ENCODE assay signal across 19 cellular contexts in genomic region chr1:160761886-160762285, GRCh38. TPM values are rescaled to one million over a fixed set of nuclear protein-coding genes. Genes with fewer than 3 reads are reported as not detected.
A peak's percentile ranks its signal among the peaks of the same experiment; 100 is the strongest.
DNase-seq lines count a peak whose midpoint lies in the region; ATAC-seq, FAIRE-seq and TF ChIP-seq lines count a peak whose summit lies in the region.
"Had no signal": no experiment of that assay in that cellular context is flagged by ENCODE, and none has a peak within 500 bp of the region (broad histone marks: within the 10 kb centered on the region; RNA-seq: fewer than 3 reads in every experiment).

No MANE protein-coding gene starts in this region.

- H4K8ac ChIP-seq in trophoblast cell (ENCODE audit: low read depth, low read length), result no peak overlapping the region

- no peak overlapping the region for H3K23ac ChIP-seq in trophoblast cell (ENCODE audit: low read length)

- H3K27ac ChIP-seq in pancreas, result no peak overlapping the region
- H3K27ac ChIP-seq in trophoblast cell (ENCODE audit: low read depth, low read length), result no peak overlapping the region

- H3K18ac ChIP-seq in trophoblast cell (ENCODE audit: low read length), result no peak overlapping the region

- H3K14ac ChIP-seq in trophoblast cell (ENCODE audit: low read length), result no peak overlapping the region

- FAIRE-seq in pancreas (lab: Jason Lieb, UNC), result no peak
- FAIRE-seq: HTR-8/SVneo had no signal

- H3K4me1 ChIP-seq in pancreas, result no peaks in the 10 kb centered on the region
- peaks cover 0 to 3% of the 10 kb centered on the region in 2 experiments for H3K4me1 ChIP-seq in trophoblast cell (ENCODE audit: control insufficient read depth in 1 of 2, insufficient read depth in 2 of 2, low read length in 2 of 2)

- H3K79me1 ChIP-seq in trophoblast cell (ENCODE audit: low read length), result peaks cover 1% of the 10 kb centered on the region

- intact Hi-C loops in pancreas (cut with DNase I), result no loop called here

- H3K27me3 Mint-ChIP-seq in activated naive CD8-positive, alpha-beta T cell treated with anti-CD3 and anti-CD28 coated beads, Interleukin-2, amount 10 ng/mL, durations not matched to agents 7 days and 5 days, result no peaks in the 10 kb centered on the region

- no peak overlapping the region for H2BK12ac ChIP-seq in trophoblast cell (ENCODE audit: low read length)

- H2AK5ac ChIP-seq in trophoblast cell (ENCODE audit: low read length), result no peak overlapping the region

- H4K91ac ChIP-seq in trophoblast cell (ENCODE audit: low read depth, low read length), result no peak overlapping the region

- peaks cover 18% of the 10 kb centered on the region for H3K36me3 Mint-ChIP-seq in activated naive CD8-positive, alpha-beta T cell treated with anti-CD3 and anti-CD28 coated beads, Interleukin-2, amount 10 ng/mL, durations not matched to agents 7 days and 5 days

- DNase-seq in Daoy (ENCODE audit: low read depth) (peak; percentile 60), MG63 (peak; percentile 26), fibroblast of the aortic adventitia (ENCODE audit: low read depth) (peak; percentile 38), pancreas (no peak), trophoblast cell (no peak)
- no peak for DNase-seq in activated naive CD8-positive, alpha-beta T cell treated with anti-CD3 and anti-CD28 coated beads, Interleukin-2, amount 10 ng/mL, durations not matched to agents 7 days and 5 days
- DNase-seq: ACHN, AML-193, COR-L47, H7, NCI-H1417 treated with DMSO at 0.1 percent for 48 hours, NCI-H2081, NCI-H510A, NCI-H774 had no signal

- no peak overlapping the region for H2BK5ac ChIP-seq in trophoblast cell (ENCODE audit: low read depth, low read length, poor library complexity)

- no peak for TF ChIP-seq CTCF in fibroblast of the aortic adventitia (IDR thresholded peaks at IDR 0.05; ENCODE audit: insufficient read depth, low read length)
- no peak for TF ChIP-seq CTCF in pancreas (IDR thresholded peaks at IDR 0.05)

- POLR2A ChIA-PET in activated naive CD8-positive, alpha-beta T cell treated with anti-CD3 and anti-CD28 coated beads, Interleukin-2, amount 10 ng/mL, durations not matched to agents 7 days and 5 days (lab: Charles Lee), result no interaction called here

- WGBS in pancreas, 2 donors, result 79 to 84% methylated on average over 2 of the region's 2 CpGs
- no CpG with 5 or more reads among the region's 2 CpGs for WGBS in trophoblast cell (ENCODE audit: extremely low coverage, insufficient coverage, insufficient read length)

- peak overlapping the region; percentile 31 for H3K27ac Mint-ChIP-seq in activated naive CD8-positive, alpha-beta T cell treated with anti-CD3 and anti-CD28 coated beads, Interleukin-2, amount 10 ng/mL, durations not matched to agents 7 days and 5 days

- no peaks in the 10 kb centered on the region for H3K27me3 ChIP-seq in MG63
- H3K27me3 ChIP-seq in pancreas, result no peaks in the 10 kb centered on the region
- H3K27me3 ChIP-seq in trophoblast cell (ENCODE audit: insufficient read depth, low read length), result no peaks in the 10 kb centered on the region

- H3K9ac ChIP-seq in trophoblast cell (ENCODE audit: low read length), result no peak overlapping the region

- H3K4ac ChIP-seq in trophoblast cell (ENCODE audit: low read depth, low read length), result no peak overlapping the region

- no peak overlapping the region for H3K4me2 ChIP-seq in trophoblast cell (ENCODE audit: low read length)

- H3K36me3 ChIP-seq in MG63 (no peaks in the 10 kb centered on the region), pancreas (no peaks in the 10 kb centered on the region), trophoblast cell (ENCODE audit: control insufficient read depth in 1 of 2, insufficient read depth in 2 of 2, low read length in 2 of 2) (no peaks in the 10 kb centered on the region)

- H4K12ac ChIP-seq in trophoblast cell (ENCODE audit: low read depth, low read length), result no peak overlapping the region

- no peak overlapping the region for H2AFZ ChIP-seq in trophoblast cell (ENCODE audit: insufficient read depth, low read length, poor library complexity)

- peaks cover 21% of the 10 kb centered on the region for H3K4me1 Mint-ChIP-seq in activated naive CD8-positive, alpha-beta T cell treated with anti-CD3 and anti-CD28 coated beads, Interleukin-2, amount 10 ng/mL, durations not matched to agents 7 days and 5 days

- H3K4me3 Mint-ChIP-seq in activated naive CD8-positive, alpha-beta T cell treated with anti-CD3 and anti-CD28 coated beads, Interleukin-2, amount 10 ng/mL, durations not matched to agents 7 days and 5 days, result no peak overlapping the region

- ATAC-seq in activated naive CD8-positive, alpha-beta T cell treated with anti-CD3 and anti-CD28 coated beads, Interleukin-2, amount 10 ng/mL, durations not matched to agents 7 days and 5 days (ENCODE audit: low read depth), result no peak
- ATAC-seq in pancreas, result no peak
- no peak for ATAC-seq in GM19463 (IDR thresholded peaks at IDR 0.05; ENCODE audit: unreplicated experiment)
- ATAC-seq in SK-N-SH treated with all-trans-retinoic acid at 6 μM for 48 hours, result no peak

- H3K9me3 Mint-ChIP-seq in activated naive CD8-positive, alpha-beta T cell treated with anti-CD3 and anti-CD28 coated beads, Interleukin-2, amount 10 ng/mL, durations not matched to agents 7 days and 5 days, result peaks cover 14% of the 10 kb centered on the region

- no peak overlapping the region for H2BK120ac ChIP-seq in trophoblast cell (ENCODE audit: insufficient read depth, low read length, poor library complexity)

- H3K79me2 ChIP-seq in trophoblast cell (ENCODE audit: control insufficient read depth, insufficient read depth, low read length, poor library complexity), result no peaks in the 10 kb centered on the region

- H3K9me3 ChIP-seq in MG63, result no peaks in the 10 kb centered on the region; the same call in 1 of the 2 replicates
- no peaks in the 10 kb centered on the region for H3K9me3 ChIP-seq in pancreas
- no peaks in the 10 kb centered on the region for H3K9me3 ChIP-seq in trophoblast cell (ENCODE audit: insufficient read depth, low read depth, low read length)

- no peak overlapping the region for H3K4me3 ChIP-seq in MG63
- H3K4me3 ChIP-seq in fibroblast of the aortic adventitia (ENCODE audit: low read depth, low read length), result no peak overlapping the region
- no peak overlapping the region for H3K4me3 ChIP-seq in pancreas
- H3K4me3 ChIP-seq in trophoblast cell (ENCODE audit: low read depth, low read length), result no peak overlapping the region

TF ChIP-seq in SK-N-SH treated with all-trans-retinoic acid at 6 μM for 48 hours, 23 proteins besides CTCF, POLR2A, EP300 and RAD21 (continues in another document):
- no peak for TF ChIP-seq PPARA (CRISPR knock-in tag; IDR thresholded peaks at IDR 0.05; ENCODE audit: borderline replicate concordance)
- no peak for TF ChIP-seq CSDC2 (CRISPR knock-in tag; IDR thresholded peaks at IDR 0.05)
- no peak for TF ChIP-seq ZFP30 (CRISPR knock-in tag; IDR thresholded peaks at IDR 0.05)
- TF ChIP-seq PATZ1 (CRISPR knock-in tag; IDR thresholded peaks at IDR 0.05; ENCODE audit: borderline replicate concordance), result no peak
- TF ChIP-seq TOX (CRISPR knock-in tag; IDR thresholded peaks at IDR 0.05; ENCODE audit: borderline replicate concordance), result no peak
- no peak for TF ChIP-seq ZFP3 (CRISPR knock-in tag; IDR thresholded peaks at IDR 0.05)

RNA-seq across cellular contexts. Expression of gene SLAMF7, which starts 22.8 kb away (rescaled TPM):
- 0.03 and 0.91 TPM in 2 replicates for total RNA-seq in Daoy (2014; rRNA removed; shearing (Covaris generic))
- not detected in 2 replicates for total RNA-seq in MG63 (2014; rRNA removed; shearing (Covaris generic); ENCODE audit: low replicate concordance)
- total RNA-seq in activated naive CD8-positive, alpha-beta T cell treated with anti-CD3 and anti-CD28 coated beads, Interleukin-2, amount 10 ng/mL, durations not matched to agents 7 days and 5 days, result 100 to 1,000 TPM; 124 to 137 TPM
- total RNA-seq in fibroblast of the aortic adventitia (ENCODE audit: low replicate concordance) (not detected in 2 replicates), pancreas (1 to 10 TPM in 2 of 6 donors, under 1 TPM in 4; 0.32 to 6.5 (median 0.71) TPM)
- under 1 TPM; 0.12 to 0.34 TPM for polyA plus RNA-seq in pancreas
- polyA plus RNA-seq in trophoblast cell (2013), result 0.12 and 0.15 TPM in 2 replicates
- total RNA-seq: LHCN-M2 had no signal

RNA-seq across cellular contexts. Expression of gene LY9, which starts 34.1 kb away (rescaled TPM):
- 0.06 TPM in 1 of 2 replicates, not detected in the other for total RNA-seq in Daoy (2014; rRNA removed; shearing (Covaris generic))
- not detected in 2 replicates for total RNA-seq in MG63 (2014; rRNA removed; shearing (Covaris generic); ENCODE audit: low replicate concordance)
- total RNA-seq in activated naive CD8-positive, alpha-beta T cell treated with anti-CD3 and anti-CD28 coated beads, Interleukin-2, amount 10 ng/mL, durations not matched to agents 7 days and 5 days, result 10 to 100 TPM; 70.9 to 73.6 TPM
- total RNA-seq in fibroblast of the aortic adventitia (ENCODE audit: low replicate concordance), result 0.25 TPM in 1 of 2 replicates, not detected in the other
- total RNA-seq in pancreas, result under 1 TPM; 0.14 to 0.55 (median 0.36) TPM
- under 1 TPM in 1 of 2 donors, not detected in 1; 0.05 TPM for polyA plus RNA-seq in pancreas
- polyA plus RNA-seq in trophoblast cell (2013), result 0.22 and 0.26 TPM in 2 replicates
- total RNA-seq: LHCN-M2, SK-MEL-5 had no signal

RNA-seq across cellular contexts. Expression of gene CD48, which starts 50.3 kb away (rescaled TPM):
- not detected in 2 replicates for total RNA-seq in Daoy (2014; rRNA removed; shearing (Covaris generic))
- not detected in 2 replicates for total RNA-seq in MG63 (2014; rRNA removed; shearing (Covaris generic); ENCODE audit: low replicate concordance)
- 100 to 1,000 TPM; 379 to 386 TPM for total RNA-seq in activated naive CD8-positive, alpha-beta T cell treated with anti-CD3 and anti-CD28 coated beads, Interleukin-2, amount 10 ng/mL, durations not matched to agents 7 days and 5 days
- total RNA-seq in fibroblast of the aortic adventitia (ENCODE audit: low replicate concordance), result not detected in 2 replicates
- 1 to 10 TPM in 4 of 6 donors, under 1 TPM in 2; 0.37 to 5.1 (median 1.5) TPM for total RNA-seq in pancreas
- under 1 TPM; 0.61 to 0.84 TPM for polyA plus RNA-seq in pancreas
- polyA plus RNA-seq in trophoblast cell (2013), result not detected in 2 replicates
- total RNA-seq: LHCN-M2, SK-MEL-5 had no signal

Comparison
In these comparisons a context has a peak if more than half of its experiments do, and no peak if none do; other contexts are left out.
1. DNase-seq: peak in Daoy (single experiment), MG63 (single experiment) and fibroblast of the aortic adventitia (single experiment); none in activated naive CD8-positive, alpha-beta T cell treated with anti-CD3 and anti-CD28 coated beads, Interleukin-2, amount 10 ng/mL, durations not matched to agents 7 days and 5 days (single experiment), pancreas (0 of 6) and trophoblast cell (0 of 2).
2. RNA of gene SLAMF7, which starts 22.8 kb away (total RNA-seq): 124 to 137 TPM in activated naive CD8-positive, alpha-beta T cell treated with anti-CD3 and anti-CD28 coated beads, Interleukin-2, amount 10 ng/mL, durations not matched to agents 7 days and 5 days; 0.32 to 6.5 TPM in pancreas, 0.03 to 0.91 TPM in Daoy, not detected in MG63 and not detected in fibroblast of the aortic adventitia; every median in the first group is over 10 times any median in the second.
3. RNA of gene LY9, which starts 34.1 kb away (total RNA-seq): 70.9 to 73.6 TPM in activated naive CD8-positive, alpha-beta T cell treated with anti-CD3 and anti-CD28 coated beads, Interleukin-2, amount 10 ng/mL, durations not matched to agents 7 days and 5 days; 0.14 to 0.55 TPM in pancreas, 0.06 TPM in Daoy, not detected in MG63 and 0.25 TPM in fibroblast of the aortic adventitia; every median in the first group is over 10 times any median in the second.
4. RNA of gene CD48, which starts 50.3 kb away (total RNA-seq): 379 to 386 TPM in activated naive CD8-positive, alpha-beta T cell treated with anti-CD3 and anti-CD28 coated beads, Interleukin-2, amount 10 ng/mL, durations not matched to agents 7 days and 5 days; 0.37 to 5.1 TPM in pancreas, not detected in Daoy, not detected in MG63 and not detected in fibroblast of the aortic adventitia; every median in the first group is over 10 times any median in the second.